1 cellular context compared by ENCODE assay signal in genomic region chr12:12561305-12562015, GRCh38.
TF ChIP-seq lines count a peak whose summit lies in the region.

No MANE protein-coding gene starts in this region.

TF ChIP-seq in H1, 55 proteins besides CTCF, POLR2A, EP300 and RAD21 (continued from another document):
- peak; percentile 16; the same call in 1 of the 2 replicates for TF ChIP-seq TBP (IDR thresholded peaks at IDR 0.05; ENCODE audit: low read depth, low read length)
- no peak for TF ChIP-seq SP1 (IDR thresholded peaks at IDR 0.05; ENCODE audit: low read depth, low read length)
- peak; percentile 5; the same call in 1 of the 2 replicates for TF ChIP-seq MAX (IDR thresholded peaks at IDR 0.05)
- TF ChIP-seq KDM4A (IDR thresholded peaks at IDR 0.05; ENCODE audit: low read depth, low read length, severe bottlenecking) = no peak
- peak; percentile 83 for TF ChIP-seq ASH2L (IDR thresholded peaks at IDR 0.05; ENCODE audit: low read length)
- TF ChIP-seq TAF1 (IDR thresholded peaks at IDR 0.05; ENCODE audit: low read depth, low read length) = peak; percentile 48; the same call in 1 of the 2 replicates
- peak; percentile 57; the same call in 1 of the 2 replicates for TF ChIP-seq PHF8 (conservative IDR thresholded peaks at IDR 0.05; ENCODE audit: low read depth, low read length)
- TF ChIP-seq POLR2AphosphoS5 (IDR thresholded peaks at IDR 0.05; ENCODE audit: low read depth, low read length) = peak; percentile 72
- TF ChIP-seq CEBPB (IDR thresholded peaks at IDR 0.05; ENCODE audit: low read depth, low read length) = peak; percentile 71; the same call in 1 of the 2 replicates
- peak; percentile 14 for TF ChIP-seq TAF7 (optimal IDR thresholded peaks at IDR 0.05; ENCODE audit: borderline replicate concordance, low read depth, low read length)
- TF ChIP-seq KDM1A (IDR thresholded peaks at IDR 0.05; ENCODE audit: borderline replicate concordance, low read length) = no peak
